8 cellular contexts compared by ENCODE assay signal in the genomic region with DNA sequence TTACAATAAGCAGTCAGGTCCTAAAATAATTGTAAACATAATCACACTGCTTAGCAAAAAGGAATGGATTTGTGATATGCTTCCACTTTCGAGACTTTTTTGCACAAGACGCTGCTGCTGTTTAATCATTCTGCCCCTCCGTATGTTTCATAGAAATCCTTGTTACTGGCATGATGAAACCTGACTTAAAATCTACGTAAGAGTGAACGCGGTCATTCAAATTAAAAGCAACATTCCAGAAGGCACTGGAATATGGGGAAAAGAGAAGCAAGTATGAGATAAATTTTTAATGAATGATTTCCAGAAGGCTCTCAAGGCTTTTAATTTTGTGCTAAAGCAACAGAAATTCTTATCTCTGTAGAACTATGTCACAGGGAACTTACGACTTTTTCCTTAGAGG. TPM values are rescaled to one million over a fixed set of nuclear protein-coding genes. Genes with fewer than 3 reads are reported as not detected.
DNase-seq lines count a peak whose midpoint lies in the region; ATAC-seq, FAIRE-seq and TF ChIP-seq lines count a peak whose summit lies in the region.

No MANE protein-coding gene starts in this region.

- no peaks in the 10 kb centered on the region for H3K36me3 ChIP-seq in pancreas

- intact Hi-C loops in pancreas (cut with DNase I), result no loop called here

- ATAC-seq in pancreas, result no peak

- FAIRE-seq in pancreas (lab: Jason Lieb, UNC), result no peak

- no peak for TF ChIP-seq CTCF in pancreas (IDR thresholded peaks at IDR 0.05)

- peak overlapping the region in 3 of 4 donors; percentile 42 to 69 (median 66) for H3K4me3 ChIP-seq in pancreas

- no peaks in the 10 kb centered on the region for H3K9me3 ChIP-seq in pancreas

- DNase-seq in EH (ENCODE audit: low read depth) (peak; percentile 56), RKO (ENCODE audit: low spot score) (peak; percentile 66), epithelial cell of prostate (ENCODE audit: low read depth, low spot score) (no peak), pancreas (no peak), NCI-H2081 (lab: John Stamatoyannopoulos, UW) (no peak), Kasumi-1 (lab: John Stamatoyannopoulos, UW) (no peak), hypothalamus (lab: John Stamatoyannopoulos, UW) (no peak), AG20443 (ENCODE audit: low spot score) (no peak)

- H3K27ac ChIP-seq in epithelial cell of prostate (peak overlapping the region; percentile 96), pancreas (peak overlapping the region in 1 of 4 donors; percentile 88)

- H3K27me3 ChIP-seq in pancreas, result no peaks in the 10 kb centered on the region

- WGBS in pancreas, 2 donors, result 67 to 74% methylated on average over 7 of the region's 7 CpGs

- H3K4me1 ChIP-seq in pancreas, result peaks cover 3 to 11% (median 3%) of the 10 kb centered on the region in 3 donors

RNA-seq across cellular contexts. Expression of a gene that starts 1.1 kb away (rescaled TPM):
- total RNA-seq in pancreas, result 10 to 100 TPM; 19.7 to 43.5 (median 34.7) TPM
- polyA plus RNA-seq in pancreas, result 10 to 100 TPM; 10.8 to 42.8 TPM

RNA-seq across cellular contexts. Expression of a gene that starts 43.2 kb away (rescaled TPM):
- 1 to 10 TPM in 3 of 6 donors, under 1 TPM in 2, not detected in 1; 0.66 to 1.6 (median 1.1) TPM for total RNA-seq in pancreas
- 1 to 10 TPM in 1 of 2 donors, under 1 TPM in 1; 0.61 to 1.0 TPM for polyA plus RNA-seq in pancreas

RNA-seq across cellular contexts. Expression of a gene that starts 48.7 kb away (rescaled TPM):
- total RNA-seq in pancreas, result 10 to 100 TPM in 5 of 6 donors, 1 to 10 TPM in 1; 6.8 to 21.7 (median 14.5) TPM
- 10 to 100 TPM in 1 of 2 donors, 1 to 10 TPM in 1; 5.4 to 13.5 TPM for polyA plus RNA-seq in pancreas

Comparison
In these comparisons a context has a peak if more than half of its experiments do, and no peak if none do; other contexts are left out.
1. DNase-seq: peak in EH (single experiment) and RKO (single experiment); none in epithelial cell of prostate (single experiment), pancreas (0 of 6), NCI-H2081 (0 of 2), Kasumi-1 (0 of 2), hypothalamus (0 of 51) and AG20443 (single experiment).